ENCODE assay signal across 9 cellular contexts in the genomic region with DNA sequence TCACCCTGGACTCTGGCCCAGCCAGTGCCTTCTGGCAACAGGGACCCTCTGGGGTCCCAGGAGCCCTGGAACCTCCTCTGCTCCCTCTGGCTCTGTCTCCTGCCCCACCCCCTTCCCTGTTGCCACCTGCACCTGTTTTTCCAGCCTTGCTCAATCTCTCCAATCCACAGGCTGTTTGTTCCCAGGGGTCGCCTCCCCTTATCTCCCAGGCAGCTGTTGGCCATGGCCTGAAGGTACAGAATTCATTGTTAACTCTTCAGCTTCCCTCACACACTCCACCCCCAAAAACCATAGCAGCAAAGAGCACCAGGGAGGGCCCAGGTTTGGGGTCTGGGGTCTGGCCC. TPM values are rescaled to one million over a fixed set of nuclear protein-coding genes. Genes with fewer than 3 reads are reported as not detected.
DNase-seq lines count a peak whose midpoint lies in the region; ATAC-seq and TF ChIP-seq lines count a peak whose summit lies in the region.
"Had no signal": no experiment of that assay in that cellular context is flagged by ENCODE, and none has a peak within 500 bp of the region (broad histone marks: within the 10 kb centered on the region; RNA-seq: fewer than 3 reads in every experiment).

No MANE protein-coding gene starts in this region.

- no TSS peak for BruUV-seq in OCI-LY7 (replicated peaks; lab: Mats Ljungman, UMichigan)

- H3K4me2 ChIP-seq in OCI-LY7 (ENCODE audit: low read length) = peak overlapping the region; percentile 64; the same call in 1 of the 2 replicates
- H3K4me2 ChIP-seq: KMS-11 had no signal

- no peak for TF ChIP-seq CTCF in OCI-LY7 (conservative IDR thresholded peaks at IDR 0.05; ENCODE audit: low read length)
- no peak for TF ChIP-seq CTCF in right atrium auricular region (IDR thresholded peaks at IDR 0.05)

- intact Hi-C loops in OCI-LY7 (cut with micrococcal nuclease; ENCODE audit: unreplicated experiment) = loop anchor here (2.0 kb wide), 1 partner anchor 25 kb away; no protein-coding TSS in a partner anchor

- H3K27ac ChIP-seq in OCI-LY7 (ENCODE audit: low read depth, low read length, poor library complexity, severe bottlenecking) (no peak overlapping the region), right atrium auricular region (peak overlapping the region; percentile 83 to 89), subcutaneous abdominal adipose tissue (ENCODE audit: low read depth, low read length) (peak overlapping the region; percentile 94)
- H3K27ac ChIP-seq: KMS-11 had no signal

- ATAC-seq in HG03354 (IDR thresholded peaks at IDR 0.05; ENCODE audit: poor library complexity, severe bottlenecking, unreplicated experiment) (no peak), GM21526 (IDR thresholded peaks at IDR 0.05; ENCODE audit: low FRiP score, unreplicated experiment) (no peak)

- POLR2A ChIA-PET in OCI-LY7 (lab: Charles Lee) = interaction anchor here (1.0 to 2.6 kb wide), 5 partner anchors 21 to 42 kb away, joined by 3 to 17 read pairs (median 8); partner anchors contain the start of gene TOB1

- H3K79me2 ChIP-seq in OCI-LY7 (ENCODE audit: insufficient read depth, low read depth, low read length) = no peaks in the 10 kb centered on the region

- H4K20me1 ChIP-seq in OCI-LY7 (ENCODE audit: insufficient read depth, low read length) = no peaks in the 10 kb centered on the region

- H3K4me3 ChIP-seq in OCI-LY7 (ENCODE audit: low read depth, low read length, poor library complexity, severe bottlenecking) (no peak overlapping the region), right atrium auricular region (no peak overlapping the region), subcutaneous abdominal adipose tissue (ENCODE audit: low read depth in 1 of 5, low read length in 5 of 5) (peak overlapping the region in 1 of 5 donors; percentile 2)

- H3K9me2 ChIP-seq in OCI-LY7 (ENCODE audit: insufficient read depth, low read length) = no peaks in the 10 kb centered on the region

- peak overlapping the region; percentile 13 to 85 (median 50) for H3K9ac ChIP-seq in subcutaneous abdominal adipose tissue (ENCODE audit: low read length in 5 of 5)
- H3K9ac ChIP-seq: KMS-11 had no signal

- H3K36me3 ChIP-seq in OCI-LY7 (ENCODE audit: insufficient read depth, low read length) (no peaks in the 10 kb centered on the region), right atrium auricular region (no peaks in the 10 kb centered on the region), subcutaneous abdominal adipose tissue (ENCODE audit: control insufficient read depth in 5 of 5, insufficient read depth in 5 of 5, low read length in 5 of 5) (no peaks in the 10 kb centered on the region)

- DNase-seq in NCI-H1436 (lab: John Stamatoyannopoulos, UW) (peak; percentile 63), NCI-H1436 treated with DMSO at 0.1 percent for 48 hours (lab: John Stamatoyannopoulos, UW) (no peak), OCI-LY7 (ENCODE audit: low spot score) (no peak), right atrium auricular region (ENCODE audit: low spot score) (no peak), NCI-H2227 treated with DMSO at 0.1 percent for 48 hours (lab: John Stamatoyannopoulos, UW) (no peak)

- H3K4me1 ChIP-seq in OCI-LY7 (ENCODE audit: insufficient read depth, low read length, poor library complexity, severe bottlenecking) (peaks cover 39% of the 10 kb centered on the region), right atrium auricular region (peaks cover 0 to 41% of the 10 kb centered on the region in 2 donors), subcutaneous abdominal adipose tissue (ENCODE audit: control insufficient read depth in 5 of 5, insufficient read depth in 5 of 5, low read length in 5 of 5) (peaks cover 0 to 40% (median 21%) of the 10 kb centered on the region in 5 donors)

- peak overlapping the region; percentile 70; the same call in 1 of the 2 replicates for H2AFZ ChIP-seq in OCI-LY7 (ENCODE audit: low read length)

- CTCF ChIA-PET in OCI-LY7 (lab: Charles Lee; ENCODE audit: unreplicated experiment) = no interaction called here

- H3K9me3 ChIP-seq in OCI-LY7 (ENCODE audit: low read length) (no peaks in the 10 kb centered on the region), right atrium auricular region (no peaks in the 10 kb centered on the region), subcutaneous abdominal adipose tissue (ENCODE audit: control insufficient read depth in 5 of 5, low read length in 5 of 5) (no peaks in the 10 kb centered on the region)

- H3K27me3 ChIP-seq in right atrium auricular region = no peaks in the 10 kb centered on the region
- no peaks in the 10 kb centered on the region for H3K27me3 ChIP-seq in subcutaneous abdominal adipose tissue (ENCODE audit: control insufficient read depth in 5 of 5, insufficient read depth in 4 of 5, low read length in 5 of 5)

RNA-seq across cellular contexts. Expression of gene TOB1, which starts 39.3 kb away (rescaled TPM):
- total RNA-seq in OCI-LY7 (2014; rRNA removed; shearing (Covaris generic)) = 12.7 and 15.2 TPM in 2 replicates
- total RNA-seq in OCI-LY7 (2022) = 24.8 and 26.4 TPM in 2 replicates
- total RNA-seq in right atrium auricular region = 10 to 100 TPM; 29.0 to 31.0 TPM
